In the genomic region with DNA sequence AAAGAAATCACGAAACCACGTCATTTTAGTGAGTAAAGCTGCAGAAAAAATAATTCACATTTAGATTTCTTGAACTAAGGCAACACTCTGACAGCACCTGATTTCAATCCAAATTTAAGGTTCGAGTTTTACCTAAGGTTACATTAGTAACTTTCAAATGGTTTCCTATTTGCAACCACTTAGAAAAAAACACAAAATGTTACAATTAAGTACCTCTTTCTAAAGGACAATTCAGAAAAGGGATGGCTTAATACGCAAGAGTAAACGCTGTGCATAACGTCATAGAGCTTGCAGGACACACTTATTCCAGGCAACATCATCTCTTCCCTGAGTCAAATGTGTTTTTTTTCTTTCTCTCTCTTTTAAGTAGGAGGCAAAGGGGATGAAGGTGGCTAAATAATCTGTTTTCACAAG, we compare ENCODE assay signal across 8 cellular contexts.
DNase-seq lines count a peak whose midpoint lies in the region; ATAC-seq and FAIRE-seq lines count a peak whose summit lies in the region.

No MANE protein-coding gene starts in this region.

- H3K27ac ChIP-seq in angular gyrus (ENCODE audit: low read depth, low read length) (peak overlapping the region; percentile 90), iPS-18a (ENCODE audit: low read length) (no peak overlapping the region), small intestine (ENCODE audit: low read depth in 1 of 2, low read length in 1 of 2) (peak overlapping the region; percentile 86 to 90)

- no peak for FAIRE-seq in small intestine (lab: Jason Lieb, UNC)

- peaks cover 19% of the 10 kb centered on the region for H3K4me1 ChIP-seq in iPS-18a (ENCODE audit: control insufficient read depth, low read depth, low read length)
- no peaks in the 10 kb centered on the region for H3K4me1 ChIP-seq in small intestine (ENCODE audit: control insufficient read depth in 2 of 2, insufficient read depth in 1 of 2, low read depth in 1 of 2, low read length in 1 of 2)

- peak overlapping the region; percentile 87 for H3K4me3 ChIP-seq in GM08714 (ENCODE audit: low read length)
- H3K4me3 ChIP-seq in iPS-18a (ENCODE audit: low read length) = peak overlapping the region; percentile 71
- H3K4me3 ChIP-seq in small intestine (ENCODE audit: low read depth in 1 of 2, low read length in 2 of 2) = peak overlapping the region; percentile 76 to 96

- H3K9ac ChIP-seq in iPS-18a (ENCODE audit: low read length) = peak overlapping the region; percentile 73

- DNase-seq in LoVo (ENCODE audit: low spot score) (peak; percentile 33), small intestine (peak; percentile 59), NCI-H1930 (lab: John Stamatoyannopoulos, UW) (no peak)

- ATAC-seq in HG02763 (IDR thresholded peaks at IDR 0.05; ENCODE audit: unreplicated experiment) (no peak), GM19455 (IDR thresholded peaks at IDR 0.05; ENCODE audit: unreplicated experiment) (no peak)

- H3K36me3 ChIP-seq in iPS-18a (ENCODE audit: control insufficient read depth, low read depth, low read length) = no peaks in the 10 kb centered on the region
- no peaks in the 10 kb centered on the region for H3K36me3 ChIP-seq in small intestine (ENCODE audit: control insufficient read depth in 2 of 2, insufficient read depth in 2 of 2, low read length in 2 of 2)

- H3K9me3 ChIP-seq in iPS-18a (ENCODE audit: control insufficient read depth, low read depth, low read length) = no peaks in the 10 kb centered on the region
- H3K9me3 ChIP-seq in small intestine (ENCODE audit: control insufficient read depth, low read depth) = no peaks in the 10 kb centered on the region

- 1 to 12% (median 3%) methylated on average over 6 of the region's 6 CpGs for WGBS in small intestine, 3 donors

- peaks cover 6% of the 10 kb centered on the region for H3K27me3 ChIP-seq in iPS-18a (ENCODE audit: control insufficient read depth, insufficient read depth, low read length)
- no peaks in the 10 kb centered on the region for H3K27me3 ChIP-seq in small intestine (ENCODE audit: control insufficient read depth in 2 of 2, insufficient read depth in 2 of 2, low read length in 2 of 2)

Comparison
In these comparisons a context has a peak if more than half of its experiments do, and no peak if none do; other contexts are left out.
1. DNase-seq: peak in LoVo (single experiment) and small intestine (single experiment); none in NCI-H1930 (0 of 2).
2. Peak in every context shown above with its lines, with median percentiles within 50 percentile points of each other: H3K4me3 ChIP-seq.